Comparison of ENCODE assay signal across 9 cellular contexts in genomic region chr1:65310078-65310587, GRCh38. TPM values are rescaled to one million over a fixed set of nuclear protein-coding genes. Genes with fewer than 3 reads are reported as not detected.
A peak's percentile ranks its signal among the peaks of the same experiment; 100 is the strongest.
DNase-seq lines count a peak whose midpoint lies in the region; FAIRE-seq and TF ChIP-seq lines count a peak whose summit lies in the region.
"Had no signal": no experiment of that assay in that cellular context is flagged by ENCODE, and none has a peak within 500 bp of the region (broad histone marks: within the 10 kb centered on the region; RNA-seq: fewer than 3 reads in every experiment).

No MANE protein-coding gene starts in this region.

- peak overlapping the region; percentile 81 to 90 for H3K4me3 Mint-ChIP-seq in H9

- no peak overlapping the region for H4K8ac ChIP-seq in H9 (replicated peaks; ENCODE audit: insufficient read length, low read depth, low read length)

- peaks cover 8% of the 10 kb centered on the region for H3K23me2 ChIP-seq in H9 (ENCODE audit: insufficient read length, low read depth, low read length, poor library complexity, severe bottlenecking)

- H3K4me2 ChIP-seq in H9 (ENCODE audit: insufficient read depth, insufficient read length, low read length) (peak overlapping the region; percentile 91), endothelial cell of umbilical vein (ENCODE audit: insufficient read depth, low read length) (peak overlapping the region; percentile 76)

- peaks cover 30% of the 10 kb centered on the region for H3K27me3 Mint-ChIP-seq in H9 (ENCODE audit: low read depth)

- H3K23ac ChIP-seq in H9 (ENCODE audit: insufficient read length, low read depth, low read length): no peak overlapping the region

- H3K9me3 ChIP-seq in H9 (ENCODE audit: control insufficient read depth, low read depth, low read length): no peaks in the 10 kb centered on the region
- no peaks in the 10 kb centered on the region for H3K9me3 ChIP-seq in endothelial cell of umbilical vein (replicated peaks; ENCODE audit: control insufficient read depth, insufficient read depth, low read length)
- no peaks in the 10 kb centered on the region for H3K9me3 ChIP-seq in neuron (ENCODE audit: low read length)

- peak overlapping the region in 1 of 3 experiments; percentile 79; a peak in 2 of 7 replicates for H3K27ac Mint-ChIP-seq in H9

- H3K4ac ChIP-seq in H9 (ENCODE audit: low read depth, low read length): no peak overlapping the region

- DNase-seq in H9 (peak; percentile 90), NCI-H524 treated with DMSO at 0.1 percent for 48 hours (lab: John Stamatoyannopoulos, UW) (peak; percentile 90), endothelial cell of umbilical vein (ENCODE audit: low read depth, low spot score) (no peak), HCEC 1CT (no peak), RKO (ENCODE audit: low spot score) (no peak), RCC 7860 (ENCODE audit: low spot score) (no peak), NCI-H1048 (lab: John Stamatoyannopoulos, UW) (no peak)

- H2AK5ac ChIP-seq in H9 (ENCODE audit: insufficient read length, low read length): no peak overlapping the region

- no peak overlapping the region for H4K91ac ChIP-seq in H9 (ENCODE audit: insufficient read length, low read depth, low read length)

- no peaks in the 10 kb centered on the region for H3K79me2 ChIP-seq in H9 (ENCODE audit: insufficient read depth, low read length)
- no peaks in the 10 kb centered on the region for H3K79me2 ChIP-seq in endothelial cell of umbilical vein (ENCODE audit: control insufficient read depth, insufficient read depth, low read length)

- intact Hi-C loops in endothelial cell of umbilical vein (cut with micrococcal nuclease): no loop called here

- H3K4me1 Mint-ChIP-seq in H9: peaks cover 17 to 23% of the 10 kb centered on the region in 2 experiments

- H2BK12ac ChIP-seq in H9 (ENCODE audit: insufficient read length, low read depth, low read length): no peak overlapping the region

- BruUV-seq in endothelial cell of umbilical vein (replicated peaks; lab: Mats Ljungman, UMichigan): no TSS peak

- no CpG with 5 or more reads among the region's 12 CpGs for WGBS in H9 (ENCODE audit: extremely low coverage, insufficient read length, low lambda C conversion rate)

- H3K9me3 Mint-ChIP-seq in H9: no peaks in the 10 kb centered on the region

- H2BK15ac ChIP-seq in H9 (ENCODE audit: low read depth, low read length): no peak overlapping the region

- dilution Hi-C loops in endothelial cell of umbilical vein (cut with MboI; ENCODE audit: extremely low pct_ligation_motif_present, low sequenced_read_pairs): no loop called here

- H3T11ph ChIP-seq in H9 (ENCODE audit: low read length): no peak overlapping the region

- H2BK120ac ChIP-seq in H9 (ENCODE audit: low read depth, low read length, poor library complexity, severe bottlenecking): no peak overlapping the region

- TF ChIP-seq CTCF in H9 (conservative IDR thresholded peaks at IDR 0.05) (no peak), endothelial cell of umbilical vein (IDR thresholded peaks at IDR 0.05; ENCODE audit: extremely low read depth in 1 of 2, insufficient read depth in 1 of 2, low read depth in 1 of 2, low read length in 2 of 2) (no peak)

- peak; percentile 71 for FAIRE-seq in endothelial cell of umbilical vein (lab: Jason Lieb, UNC)
- FAIRE-seq in RCC 7860 (lab: Jason Lieb, UNC): no peak

- CTCF ChIA-PET in endothelial cell of umbilical vein (lab: Charles Lee): interaction anchor here (1.1 to 1.4 kb wide), 4 partner anchors 40 to 377 kb away, joined by 3 to 10 read pairs (median 4); no protein-coding TSS in a partner anchor

- no peak overlapping the region; the same call in 1 of the 2 replicates for H3K14ac ChIP-seq in H9 (ENCODE audit: insufficient read depth, low read length)

- H4K20me1 ChIP-seq in H9 (ENCODE audit: control insufficient read depth, insufficient read depth, insufficient read length): no peaks in the 10 kb centered on the region
- no peaks in the 10 kb centered on the region for H4K20me1 ChIP-seq in endothelial cell of umbilical vein (replicated peaks; ENCODE audit: control insufficient read depth, extremely low read depth, insufficient read depth, low read length)

- no peak overlapping the region for H3K56ac ChIP-seq in H9 (ENCODE audit: insufficient read length, low read depth, low read length)

- H3K4me1 ChIP-seq in H9 (ENCODE audit: insufficient read depth, low read length): no peaks in the 10 kb centered on the region; the same call in 1 of the 2 replicates
- no peaks in the 10 kb centered on the region for H3K4me1 ChIP-seq in endothelial cell of umbilical vein (ENCODE audit: control insufficient read depth, extremely low read depth, insufficient read depth, low read length)
- peaks cover 15% of the 10 kb centered on the region for H3K4me1 ChIP-seq in neuron (ENCODE audit: insufficient read depth, low read length)

- TF ChIP-seq POLR2A in endothelial cell of umbilical vein (IDR thresholded peaks at IDR 0.05; ENCODE audit: low read depth, low read length): no peak

- no peaks in the 10 kb centered on the region for H3K9me1 ChIP-seq in endothelial cell of umbilical vein (replicated peaks; ENCODE audit: control insufficient read depth, extremely low read depth, insufficient read depth, low read length)

- H3K9ac ChIP-seq in H9 (ENCODE audit: extremely low read depth, insufficient read length, low read length) (no peak overlapping the region), endothelial cell of umbilical vein (replicated peaks; ENCODE audit: extremely low read depth, insufficient read depth, low read length) (no peak overlapping the region)

- no peak overlapping the region for H2BK20ac ChIP-seq in H9 (ENCODE audit: low read depth, low read length, poor library complexity, severe bottlenecking)

- H3K4me3 ChIP-seq in endothelial cell of umbilical vein (replicated peaks in 1 of 3; ENCODE audit: insufficient read depth in 1 of 3, low read depth in 1 of 3, low read length in 3 of 3) (no peak overlapping the region), neuron (ENCODE audit: low read length) (peak overlapping the region; percentile 50)

- no peaks in the 10 kb centered on the region for H3K27me3 ChIP-seq in H9 (ENCODE audit: insufficient read depth, low read length)
- H3K27me3 ChIP-seq in endothelial cell of umbilical vein (ENCODE audit: control insufficient read depth in 2 of 2, insufficient read depth in 2 of 2, low read length in 2 of 2): peaks cover 5 to 8% of the 10 kb centered on the region in 2 experiments
- H3K27me3 ChIP-seq in neuron (ENCODE audit: insufficient read depth, low read length): peaks cover 16% of the 10 kb centered on the region

- H4K5ac ChIP-seq in H9 (ENCODE audit: insufficient read length, low read depth, low read length): no peak overlapping the region

- POLR2A ChIA-PET in endothelial cell of umbilical vein (lab: Charles Lee): no interaction called here

- no peak overlapping the region for H3K18ac ChIP-seq in H9 (ENCODE audit: insufficient read length, low read depth, low read length)

- H3K79me1 ChIP-seq in H9 (ENCODE audit: insufficient read depth, low read depth, low read length, poor library complexity, severe bottlenecking): no peaks in the 10 kb centered on the region

- no peak overlapping the region for H2BK5ac ChIP-seq in H9 (ENCODE audit: insufficient read length, low read length)

- H3K36me3 Mint-ChIP-seq in H9 (ENCODE audit: insufficient read depth in 1 of 3, low read depth in 3 of 3): no peaks in the 10 kb centered on the region

- no peak overlapping the region for H3K27ac ChIP-seq in H9 (ENCODE audit: insufficient read length, low read depth, low read length)
- H3K27ac ChIP-seq in endothelial cell of umbilical vein (ENCODE audit: insufficient read depth, low read depth, low read length): no peak overlapping the region
- H3K27ac ChIP-seq: HL-60 had no signal

- H2AFZ ChIP-seq in H9 (ENCODE audit: low read length) (no peak overlapping the region), endothelial cell of umbilical vein (ENCODE audit: low read depth, low read length) (no peak overlapping the region), neuron (ENCODE audit: low read depth, low read length) (no peak overlapping the region)

- H3K36me3 ChIP-seq in endothelial cell of umbilical vein (ENCODE audit: control insufficient read depth in 2 of 2, extremely low read depth in 1 of 2, insufficient read depth in 2 of 2, low read length in 2 of 2) (no peaks in the 10 kb centered on the region), neuron (ENCODE audit: insufficient read depth, low read length) (no peaks in the 10 kb centered on the region)

TF ChIP-seq in endothelial cell of umbilical vein, 7 proteins besides CTCF, POLR2A, EP300 and RAD21:
- TF ChIP-seq FOS (IDR thresholded peaks at IDR 0.05; ENCODE audit: borderline replicate concordance, insufficient read depth, low read length) (no peak), EZH2 (IDR thresholded peaks at IDR 0.05; ENCODE audit: borderline replicate concordance, low read depth, low read length, severe bottlenecking) (no peak), JUN (IDR thresholded peaks at IDR 0.05; ENCODE audit: borderline replicate concordance, insufficient read depth, insufficient read length, low read depth) (no peak), MAX (IDR thresholded peaks at IDR 0.05; ENCODE audit: insufficient read depth, insufficient read length) (no peak), GATA2 (IDR thresholded peaks at IDR 0.05; ENCODE audit: insufficient read depth, insufficient read length, low read depth, low read length) (no peak)

RNA-seq across cellular contexts. Expression of gene DNAJC6, which starts 0.8 kb away (rescaled TPM):
- total RNA-seq in H9 (2021) (2.2 TPM in 2 replicates), endothelial cell of umbilical vein (2.7 and 4.9 TPM in 2 replicates)
- 1.9 and 2.3 TPM in 2 replicates for polyA plus RNA-seq in endothelial cell of umbilical vein
- polyA plus RNA-seq in endothelial cell of umbilical vein (2011; cell fraction: cytosol; rRNA removed): 1.4 and 2.0 TPM in 2 replicates
- 6.0 and 6.4 TPM in 2 replicates for polyA plus RNA-seq in endothelial cell of umbilical vein (2011; cell fraction: nucleus; rRNA removed)
- polyA plus RNA-seq in endothelial cell of umbilical vein (2012): 3.6 and 3.7 TPM in 2 replicates
- polyA minus RNA-seq in endothelial cell of umbilical vein: 9.9 and 11.2 TPM in 2 replicates
- polyA minus RNA-seq in endothelial cell of umbilical vein (2011; cell fraction: cytosol; rRNA and poly(A)+ RNA removed): 5.3 TPM
- 10.1 and 26.3 TPM in 2 replicates for polyA minus RNA-seq in endothelial cell of umbilical vein (2011; cell fraction: nucleus; rRNA and poly(A)+ RNA removed)

Comparison
In these comparisons a context has a peak if more than half of its experiments do, and no peak if none do; other contexts are left out.
1. DNase-seq: peak in H9 (single experiment) and NCI-H524 treated with DMSO at 0.1 percent for 48 hours (single experiment); none in endothelial cell of umbilical vein (single experiment), HCEC 1CT (single experiment), RKO (single experiment), RCC 7860 (single experiment) and NCI-H1048 (single experiment).